In genomic region chr12:95216704-95217376, GRCh38 we compare ENCODE assay signal across 8 cellular contexts. TPM values are rescaled to one million over a fixed set of nuclear protein-coding genes. Genes with fewer than 3 reads are reported as not detected.
DNase-seq lines count a peak whose midpoint lies in the region; ATAC-seq and TF ChIP-seq lines count a peak whose summit lies in the region.

No MANE protein-coding gene starts in this region.

- H3K36me3 Mint-ChIP-seq in CD8-positive, alpha-beta memory T cell = peaks cover 0 to 14% (median 0%) of the 10 kb centered on the region in 3 donors
- peaks cover 2% of the 10 kb centered on the region for H3K36me3 Mint-ChIP-seq in neural crest cell (ENCODE audit: low read depth)

- H3K4me1 ChIP-seq in CD8-positive, alpha-beta memory T cell (ENCODE audit: insufficient read depth, low read length) = peaks cover 17% of the 10 kb centered on the region
- peaks cover 28 to 59% (median 50%) of the 10 kb centered on the region in 4 donors for H3K4me1 ChIP-seq in esophagus muscularis mucosa

- no peaks in the 10 kb centered on the region for H3K9me3 ChIP-seq in CD8-positive, alpha-beta memory T cell (ENCODE audit: low read length)
- no peaks in the 10 kb centered on the region for H3K9me3 ChIP-seq in esophagus muscularis mucosa

- TF ChIP-seq EP300 in esophagus muscularis mucosa (IDR thresholded peaks at IDR 0.05) = no peak

- peak overlapping the region; percentile 84 for H3K4me3 ChIP-seq in CD8-positive, alpha-beta memory T cell (ENCODE audit: low read length)
- peak overlapping the region; percentile 73 to 89 (median 86) for H3K4me3 ChIP-seq in esophagus muscularis mucosa

- TF ChIP-seq CTCF in esophagus muscularis mucosa (IDR thresholded peaks at IDR 0.05) (no peak), neural crest cell (conservative IDR thresholded peaks at IDR 0.05) (no peak)

- peak overlapping the region; percentile 94 for H3K27ac ChIP-seq in CD8-positive, alpha-beta memory T cell (ENCODE audit: low read depth, low read length)
- H3K27ac ChIP-seq in esophagus muscularis mucosa (replicated peaks in 1 of 4) = peak overlapping the region; percentile 92 to 99 (median 98)

- H3K27me3 ChIP-seq in CD8-positive, alpha-beta memory T cell (ENCODE audit: insufficient read depth, low read length, poor library complexity, severe bottlenecking) = no peaks in the 10 kb centered on the region
- no peaks in the 10 kb centered on the region for H3K27me3 ChIP-seq in esophagus muscularis mucosa

- under 1% methylated on average over 37 of the region's 45 CpGs for WGBS in esophagus muscularis mucosa

- TF ChIP-seq POLR2A in esophagus muscularis mucosa (IDR thresholded peaks at IDR 0.05; ENCODE audit: low read depth) = no peak

- peak overlapping the region; percentile 83 to 97 (median 92) for H3K27ac Mint-ChIP-seq in CD8-positive, alpha-beta memory T cell
- H3K27ac Mint-ChIP-seq in neural crest cell (ENCODE audit: unreplicated experiment) = peak overlapping the region; percentile 99

- no peaks in the 10 kb centered on the region for H3K36me3 ChIP-seq in CD8-positive, alpha-beta memory T cell (ENCODE audit: insufficient read depth, low read length)
- no peaks in the 10 kb centered on the region for H3K36me3 ChIP-seq in esophagus muscularis mucosa

- peak; percentile 17 for ATAC-seq in GM19328 (IDR thresholded peaks at IDR 0.05; ENCODE audit: unreplicated experiment)
- peak; percentile 31 for ATAC-seq in HG03354 (IDR thresholded peaks at IDR 0.05; ENCODE audit: poor library complexity, severe bottlenecking, unreplicated experiment)
- ATAC-seq in HG03139 (IDR thresholded peaks at IDR 0.05; ENCODE audit: unreplicated experiment) = no peak

- H3K4me1 Mint-ChIP-seq in CD8-positive, alpha-beta memory T cell = peaks cover 28 to 39% (median 37%) of the 10 kb centered on the region in 3 donors
- peaks cover 47% of the 10 kb centered on the region for H3K4me1 Mint-ChIP-seq in neural crest cell

- CTCF ChIA-PET in CD8-positive, alpha-beta memory T cell (lab: Charles Lee) = interaction anchor here (0.6 to 1.5 kb wide), 12 partner anchors 12 to 726 kb away, joined by 3 to 10 read pairs (median 4); partner anchors contain the start of genes AMDHD1, CCDC38, METAP2 and NR2C1

- peak overlapping the region; percentile 91 to 98 (median 96) for H3K4me3 Mint-ChIP-seq in CD8-positive, alpha-beta memory T cell
- H3K4me3 Mint-ChIP-seq in neural crest cell = peak overlapping the region; percentile 93

- no peaks in the 10 kb centered on the region for H3K9me3 Mint-ChIP-seq in CD8-positive, alpha-beta memory T cell
- H3K9me3 Mint-ChIP-seq in neural crest cell = no peaks in the 10 kb centered on the region

- DNase-seq in CD8-positive, alpha-beta memory T cell = no peak
- DNase-seq in SK-N-DZ (ENCODE audit: low spot score) = peak; percentile 61
- peak; percentile 92 for DNase-seq in esophagus muscularis mucosa (ENCODE audit: extremely low spot score)
- no peak for DNase-seq in neural crest cell (ENCODE audit: low read depth, low spot score)
- DNase-seq in activated effector memory CD4-positive, alpha-beta T cell treated with anti-CD3 and anti-CD28 coated beads, Interleukin-2, amount 50 U/mL, for 16 hours = no peak

- intact Hi-C loops in esophagus muscularis mucosa (cut with DNase I) = loop anchor here (5.0 to 10.0 kb wide), 3 partner anchors 100 to 318 kb away; no protein-coding TSS in a partner anchor

- peaks cover 4 to 14% of the 10 kb centered on the region in 2 donors for H3K27me3 Mint-ChIP-seq in CD8-positive, alpha-beta memory T cell
- H3K27me3 Mint-ChIP-seq in neural crest cell (ENCODE audit: low read depth) = no peaks in the 10 kb centered on the region

- POLR2A ChIA-PET in CD8-positive, alpha-beta memory T cell (lab: Charles Lee) = interaction anchor here (0.6 to 1.7 kb wide), 4 partner anchors 144 to 1335 kb away, joined by 7 to 22 read pairs (median 10); partner anchors contain the start of genes METAP2 and NR2C1

RNA-seq across cellular contexts. Expression of gene FGD6, which starts 0.4 kb away (rescaled TPM):
- total RNA-seq in CD8-positive, alpha-beta memory T cell = under 1 TPM; 0.75 to 0.92 TPM
- polyA plus RNA-seq in CD8-positive, alpha-beta memory T cell = 0.36 TPM
- 8.5 and 10.7 TPM in 2 replicates for polyA plus RNA-seq in SK-N-DZ (2014; cell fraction: cytosol; rRNA removed)
- polyA plus RNA-seq in SK-N-DZ (2014; cell fraction: nucleus; rRNA removed) = 9.6 and 16.9 TPM in 2 replicates
- 10 to 100 TPM; 30.5 to 48.6 (median 37.3) TPM for total RNA-seq in esophagus muscularis mucosa
- 17.3 and 17.4 TPM in 2 replicates for total RNA-seq in neural crest cell

RNA-seq across cellular contexts. Expression of gene VEZT, which starts 0.8 kb away (rescaled TPM):
- 10 to 100 TPM; 46.8 to 53.6 TPM for total RNA-seq in CD8-positive, alpha-beta memory T cell
- polyA plus RNA-seq in CD8-positive, alpha-beta memory T cell = 25.7 TPM
- polyA plus RNA-seq in SK-N-DZ (2014; cell fraction: cytosol; rRNA removed) = 92.2 and 93.8 TPM in 2 replicates
- 72.4 and 76.2 TPM in 2 replicates for polyA plus RNA-seq in SK-N-DZ (2014; cell fraction: nucleus; rRNA removed)
- 10 to 100 TPM; 73.0 to 90.3 (median 87.0) TPM for total RNA-seq in esophagus muscularis mucosa
- total RNA-seq in neural crest cell = 79.1 and 80.8 TPM in 2 replicates

Comparison
In these comparisons a context has a peak if more than half of its experiments do, and no peak if none do; other contexts are left out.
1. DNase-seq: peak in SK-N-DZ (single experiment) and esophagus muscularis mucosa (single experiment); none in CD8-positive, alpha-beta memory T cell (0 of 5), neural crest cell (single experiment) and activated effector memory CD4-positive, alpha-beta T cell treated with anti-CD3 and anti-CD28 coated beads, Interleukin-2, amount 50 U/mL, for 16 hours (single experiment).